18 cellular contexts compared by ENCODE assay signal in the genomic region with DNA sequence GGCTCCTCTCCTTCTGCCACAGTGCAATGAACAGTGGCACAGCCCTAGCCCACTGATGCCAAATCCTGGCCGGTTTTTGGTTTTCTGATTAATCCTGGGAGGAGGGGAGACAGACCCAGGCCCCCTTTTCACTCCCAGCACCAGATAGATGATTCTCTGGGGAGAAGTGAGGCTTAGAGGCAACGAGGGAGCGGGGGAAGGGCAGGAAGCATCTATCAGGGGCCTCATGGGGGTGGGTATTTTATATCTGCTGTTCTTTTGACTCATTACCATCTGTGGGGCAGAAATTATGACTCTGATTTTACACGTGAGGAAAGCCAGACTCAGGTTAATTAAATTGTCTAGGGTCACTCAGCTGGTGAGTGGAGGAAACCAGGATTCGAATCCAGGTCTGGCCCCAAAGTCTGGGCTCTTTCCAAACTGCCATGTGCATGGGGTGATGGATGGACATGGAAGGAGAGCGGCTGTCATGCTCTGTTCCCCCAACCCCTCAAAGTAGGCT.
A peak's percentile ranks its signal among the peaks of the same experiment; 100 is the strongest.
DNase-seq lines count a peak whose midpoint lies in the region; ATAC-seq and TF ChIP-seq lines count a peak whose summit lies in the region.
"Had no signal": no experiment of that assay in that cellular context is flagged by ENCODE, and none has a peak within 500 bp of the region (broad histone marks: within the 10 kb centered on the region; RNA-seq: fewer than 3 reads in every experiment).

No MANE protein-coding gene starts in this region.

- no peaks in the 10 kb centered on the region for H3K36me3 Mint-ChIP-seq in activated CD8-positive, alpha-beta T cell treated with anti-CD3 and anti-CD28 coated beads, Interleukin-2, amount 10 ng/mL, durations not matched to agents 7 days and 5 days (ENCODE audit: low read depth)
- H3K36me3 Mint-ChIP-seq in activated CD8-positive, alpha-beta T cell treated with anti-CD3 and anti-CD28 coated beads for 36 hours (ENCODE audit: low read depth) = no peaks in the 10 kb centered on the region
- H3K36me3 Mint-ChIP-seq in activated T-helper 1 cell treated with anti-CD3 and anti-CD28 coated beads, Interleukin-12 subunit alpha, Interleukin-12 subunit beta, Interleukin-2, Interleukin-4 antibody, amounts not matched to agents 30 ng/mL and 10 ng/mL and 1 ng/mL, durations not matched to agents 14 hours and 24 hours and 36 hours (ENCODE audit: low read depth) = no peaks in the 10 kb centered on the region
- H3K36me3 Mint-ChIP-seq: CD14-positive monocyte; CD4-positive, alpha-beta memory T cell had no signal

- no peak overlapping the region for H2BK5ac ChIP-seq in neuronal stem cell (ENCODE audit: low read length)

- no peak overlapping the region for H3K4ac ChIP-seq in neuronal stem cell (ENCODE audit: low read length)

- H3K14ac ChIP-seq in neuronal stem cell (ENCODE audit: low read length) = no peak overlapping the region

- H3K4me2 ChIP-seq in neuronal stem cell (ENCODE audit: insufficient read depth, low read length, poor library complexity, severe bottlenecking) = no peak overlapping the region
- H3K4me2 ChIP-seq: A549, GM23338 had no signal

- no peak overlapping the region for H3K4me3 Mint-ChIP-seq in activated CD8-positive, alpha-beta T cell treated with anti-CD3 and anti-CD28 coated beads, Interleukin-2, amount 10 ng/mL, durations not matched to agents 7 days and 5 days
- H3K4me3 Mint-ChIP-seq in activated CD8-positive, alpha-beta T cell treated with anti-CD3 and anti-CD28 coated beads for 36 hours = no peak overlapping the region
- no peak overlapping the region for H3K4me3 Mint-ChIP-seq in activated T-helper 1 cell treated with anti-CD3 and anti-CD28 coated beads, Interleukin-12 subunit alpha, Interleukin-12 subunit beta, Interleukin-2, Interleukin-4 antibody, amounts not matched to agents 30 ng/mL and 10 ng/mL and 1 ng/mL, durations not matched to agents 14 hours and 24 hours and 36 hours
- H3K4me3 Mint-ChIP-seq: B cell; CD14-positive monocyte; CD4-positive, alpha-beta memory T cell; GM23338 had no signal

- H3K27me3 Mint-ChIP-seq in activated CD8-positive, alpha-beta T cell treated with anti-CD3 and anti-CD28 coated beads, Interleukin-2, amount 10 ng/mL, durations not matched to agents 7 days and 5 days (ENCODE audit: low read depth) = no peaks in the 10 kb centered on the region
- no peaks in the 10 kb centered on the region for H3K27me3 Mint-ChIP-seq in activated CD8-positive, alpha-beta T cell treated with anti-CD3 and anti-CD28 coated beads for 36 hours
- H3K27me3 Mint-ChIP-seq in activated T-helper 1 cell treated with anti-CD3 and anti-CD28 coated beads, Interleukin-12 subunit alpha, Interleukin-12 subunit beta, Interleukin-2, Interleukin-4 antibody, amounts not matched to agents 30 ng/mL and 10 ng/mL and 1 ng/mL, durations not matched to agents 14 hours and 24 hours and 36 hours (ENCODE audit: insufficient read depth) = peaks cover 3% of the 10 kb centered on the region
- H3K27me3 Mint-ChIP-seq: CD4-positive, alpha-beta memory T cell had no signal

- POLR2A ChIA-PET in activated CD8-positive, alpha-beta T cell treated with anti-CD3 and anti-CD28 coated beads, Interleukin-2, amount 10 ng/mL, durations not matched to agents 7 days and 5 days (lab: Charles Lee) = no interaction called here
- POLR2A ChIA-PET in activated CD8-positive, alpha-beta T cell treated with anti-CD3 and anti-CD28 coated beads for 36 hours (lab: Charles Lee) = no interaction called here

- H3K27ac ChIP-seq in neuronal stem cell (replicated peaks; ENCODE audit: low read length) (no peak overlapping the region), upper lobe of left lung (no peak overlapping the region)
- H3K27ac ChIP-seq: 22Rv1, A549 had no signal

- H3K9ac ChIP-seq in NT2/D1 (ENCODE audit: insufficient read length, low read depth) (peak overlapping the region; percentile 26), neuronal stem cell (ENCODE audit: low read depth, low read length, poor library complexity) (no peak overlapping the region)

- intact Hi-C loops in activated CD8-positive, alpha-beta T cell treated with anti-CD3 and anti-CD28 coated beads for 36 hours (cut with micrococcal nuclease) = no loop called here
- intact Hi-C loops in activated T-helper 1 cell treated with anti-CD3 and anti-CD28 coated beads, Interleukin-12 subunit alpha, Interleukin-12 subunit beta, Interleukin-2, Interleukin-4 antibody, amounts not matched to agents 30 ng/mL and 10 ng/mL and 1 ng/mL, durations not matched to agents 14 hours and 24 hours and 36 hours (cut with micrococcal nuclease) = no loop called here

- no peak for TF ChIP-seq EP300 in upper lobe of left lung (IDR thresholded peaks at IDR 0.05)

- H3K27me3 ChIP-seq in NT2/D1 (ENCODE audit: insufficient read depth, insufficient read length) (no peaks in the 10 kb centered on the region), neuronal stem cell (ENCODE audit: control insufficient read depth in 3 of 3, insufficient read depth in 3 of 3, low read depth in 1 of 3, low read length in 3 of 3) (peaks cover 0 to 38% (median 0%) of the 10 kb centered on the region in 3 experiments), upper lobe of left lung (no peaks in the 10 kb centered on the region)

- DNase-seq in activated CD8-positive, alpha-beta T cell treated with anti-CD3 and anti-CD28 coated beads, Interleukin-2, amount 10 ng/mL, durations not matched to agents 7 days and 5 days = no peak
- DNase-seq in activated CD8-positive, alpha-beta T cell treated with anti-CD3 and anti-CD28 coated beads for 36 hours = no peak
- DNase-seq in NT2/D1 (ENCODE audit: low read depth, low spot score) (no peak), neuronal stem cell (ENCODE audit: low spot score) (no peak), upper lobe of left lung (no peak), AG08395 (ENCODE audit: low spot score) (no peak)
- no peak for DNase-seq in activated T-helper 1 cell treated with anti-CD3 and anti-CD28 coated beads, Interleukin-12 subunit alpha, Interleukin-12 subunit beta, Interleukin-2, Interleukin-4 antibody, amounts not matched to agents 30 ng/mL and 10 ng/mL and 1 ng/mL, durations not matched to agents 14 hours and 24 hours and 36 hours (ENCODE audit: low spot score)
- DNase-seq in stimulated activated CD4-positive, alpha-beta T cell treated with anti-CD3 and anti-CD28 coated beads, Interleukin-2, amount 100 ng/mL, for 24 hours = no peak
- DNase-seq: CD4-positive, alpha-beta memory T cell; DMS153; DMS79; GDM1; H9 had no signal

- H3K4me3 ChIP-seq in NT2/D1 (ENCODE audit: insufficient read length, low read depth) (no peak overlapping the region), neuronal stem cell (ENCODE audit: low read length in 2 of 2) (no peak overlapping the region), upper lobe of left lung (no peak overlapping the region)
- H3K4me3 ChIP-seq: A549, GM23338 had no signal

- H4K8ac ChIP-seq in neuronal stem cell (ENCODE audit: low read depth, low read length) = no peak overlapping the region

- no peak overlapping the region for H4K91ac ChIP-seq in neuronal stem cell (ENCODE audit: low read depth, low read length, poor library complexity)

- no peak overlapping the region for H2AK5ac ChIP-seq in neuronal stem cell (ENCODE audit: low read depth, low read length)

- peak overlapping the region; percentile 8 for H2BK15ac ChIP-seq in neuronal stem cell (ENCODE audit: low read length)

- no peak for TF ChIP-seq POLR2A in upper lobe of left lung (IDR thresholded peaks at IDR 0.05)

- H2BK120ac ChIP-seq in neuronal stem cell (ENCODE audit: low read depth, low read length) = no peak overlapping the region

- H2BK12ac ChIP-seq in neuronal stem cell (ENCODE audit: low read length) = no peak overlapping the region

- H2AFZ ChIP-seq in neuronal stem cell (ENCODE audit: low read length) = no peak overlapping the region
- H2AFZ ChIP-seq: GM23338 had no signal

- peak overlapping the region; percentile 34 for H3K27ac Mint-ChIP-seq in activated CD8-positive, alpha-beta T cell treated with anti-CD3 and anti-CD28 coated beads, Interleukin-2, amount 10 ng/mL, durations not matched to agents 7 days and 5 days
- H3K27ac Mint-ChIP-seq in activated CD8-positive, alpha-beta T cell treated with anti-CD3 and anti-CD28 coated beads for 36 hours = no peak overlapping the region
- H3K27ac Mint-ChIP-seq in activated T-helper 1 cell treated with anti-CD3 and anti-CD28 coated beads, Interleukin-12 subunit alpha, Interleukin-12 subunit beta, Interleukin-2, Interleukin-4 antibody, amounts not matched to agents 30 ng/mL and 10 ng/mL and 1 ng/mL, durations not matched to agents 14 hours and 24 hours and 36 hours = peak overlapping the region; percentile 31
- H3K27ac Mint-ChIP-seq: B cell, CD14-positive monocyte, GM23338 had no signal

- peaks cover 8% of the 10 kb centered on the region for H3K4me1 ChIP-seq in NT2/D1 (ENCODE audit: insufficient read depth, insufficient read length)
- H3K4me1 ChIP-seq in neuronal stem cell (ENCODE audit: control insufficient read depth in 2 of 2, insufficient read depth in 1 of 2, low read depth in 1 of 2, low read length in 2 of 2) = no peaks in the 10 kb centered on the region
- H3K4me1 ChIP-seq in upper lobe of left lung = no peaks in the 10 kb centered on the region
- H3K4me1 ChIP-seq: A549 had no signal

- ATAC-seq in activated CD8-positive, alpha-beta T cell treated with anti-CD3 and anti-CD28 coated beads, Interleukin-2, amount 10 ng/mL, durations not matched to agents 7 days and 5 days = no peak
- no peak for ATAC-seq in activated CD8-positive, alpha-beta T cell treated with anti-CD3 and anti-CD28 coated beads for 36 hours
- ATAC-seq in upper lobe of left lung (ENCODE audit: low FRiP score in 2 of 2) = no peak
- ATAC-seq: GM23338 had no signal

- H3K9me3 ChIP-seq in NT2/D1 (ENCODE audit: insufficient read depth, low read length) (no peaks in the 10 kb centered on the region), neuronal stem cell (replicated peaks in 1 of 2; ENCODE audit: control insufficient read depth in 2 of 2, insufficient read depth in 1 of 2, low read depth in 1 of 2, low read length in 2 of 2) (no peaks in the 10 kb centered on the region), upper lobe of left lung (no peaks in the 10 kb centered on the region)
- H3K9me3 ChIP-seq: A549 had no signal

- no peak for TF ChIP-seq CTCF in activated CD8-positive, alpha-beta T cell treated with anti-CD3 and anti-CD28 coated beads for 36 hours (IDR thresholded peaks at IDR 0.05)
- no peak for TF ChIP-seq CTCF in upper lobe of left lung (IDR thresholded peaks at IDR 0.05)

- H3K9me3 Mint-ChIP-seq in activated CD8-positive, alpha-beta T cell treated with anti-CD3 and anti-CD28 coated beads, Interleukin-2, amount 10 ng/mL, durations not matched to agents 7 days and 5 days (ENCODE audit: insufficient read depth) = no peaks in the 10 kb centered on the region
- H3K9me3 Mint-ChIP-seq in activated CD8-positive, alpha-beta T cell treated with anti-CD3 and anti-CD28 coated beads for 36 hours = no peaks in the 10 kb centered on the region
- no peaks in the 10 kb centered on the region for H3K9me3 Mint-ChIP-seq in activated T-helper 1 cell treated with anti-CD3 and anti-CD28 coated beads, Interleukin-12 subunit alpha, Interleukin-12 subunit beta, Interleukin-2, Interleukin-4 antibody, amounts not matched to agents 30 ng/mL and 10 ng/mL and 1 ng/mL, durations not matched to agents 14 hours and 24 hours and 36 hours
- H3K9me3 Mint-ChIP-seq: CD14-positive monocyte; CD4-positive, alpha-beta memory T cell; GM23338; H9 had no signal

- no peak overlapping the region for H3K18ac ChIP-seq in neuronal stem cell (ENCODE audit: low read length)

- WGBS in neuronal stem cell (ENCODE audit: extremely low coverage in 2 of 2, insufficient read length in 2 of 2, insufficient replicate concordance in 1 of 2), 2 donors = no CpG with 5 or more reads among the region's 6 CpGs
- 68% methylated on average over 6 of the region's 6 CpGs for WGBS in upper lobe of left lung, 2 donors

- peak overlapping the region; percentile 45 for H3K23ac ChIP-seq in neuronal stem cell (ENCODE audit: low read depth, low read length, poor library complexity)

- peaks cover 16% of the 10 kb centered on the region for H3K4me1 Mint-ChIP-seq in activated CD8-positive, alpha-beta T cell treated with anti-CD3 and anti-CD28 coated beads, Interleukin-2, amount 10 ng/mL, durations not matched to agents 7 days and 5 days (ENCODE audit: low read depth)
- peaks cover 10% of the 10 kb centered on the region for H3K4me1 Mint-ChIP-seq in activated CD8-positive, alpha-beta T cell treated with anti-CD3 and anti-CD28 coated beads for 36 hours (ENCODE audit: low read depth)
- peaks cover 16% of the 10 kb centered on the region for H3K4me1 Mint-ChIP-seq in activated T-helper 1 cell treated with anti-CD3 and anti-CD28 coated beads, Interleukin-12 subunit alpha, Interleukin-12 subunit beta, Interleukin-2, Interleukin-4 antibody, amounts not matched to agents 30 ng/mL and 10 ng/mL and 1 ng/mL, durations not matched to agents 14 hours and 24 hours and 36 hours (ENCODE audit: low read depth)
- H3K4me1 Mint-ChIP-seq: B cell had no signal

- H3K36me3 ChIP-seq in NT2/D1 (ENCODE audit: insufficient read depth, insufficient read length, low read length) (no peaks in the 10 kb centered on the region), neuronal stem cell (replicated peaks in 1 of 2; ENCODE audit: control insufficient read depth in 2 of 2, insufficient read depth in 2 of 2, low read length in 2 of 2) (no peaks in the 10 kb centered on the region), upper lobe of left lung (no peaks in the 10 kb centered on the region)

- CTCF ChIA-PET in activated CD8-positive, alpha-beta T cell treated with anti-CD3 and anti-CD28 coated beads, Interleukin-2, amount 10 ng/mL, durations not matched to agents 7 days and 5 days (lab: Charles Lee) = no interaction called here
- CTCF ChIA-PET in activated CD8-positive, alpha-beta T cell treated with anti-CD3 and anti-CD28 coated beads for 36 hours (lab: Charles Lee) = no interaction called here

- H3K79me1 ChIP-seq in neuronal stem cell (ENCODE audit: low read depth, low read length) = no peaks in the 10 kb centered on the region
